In the genomic region with DNA sequence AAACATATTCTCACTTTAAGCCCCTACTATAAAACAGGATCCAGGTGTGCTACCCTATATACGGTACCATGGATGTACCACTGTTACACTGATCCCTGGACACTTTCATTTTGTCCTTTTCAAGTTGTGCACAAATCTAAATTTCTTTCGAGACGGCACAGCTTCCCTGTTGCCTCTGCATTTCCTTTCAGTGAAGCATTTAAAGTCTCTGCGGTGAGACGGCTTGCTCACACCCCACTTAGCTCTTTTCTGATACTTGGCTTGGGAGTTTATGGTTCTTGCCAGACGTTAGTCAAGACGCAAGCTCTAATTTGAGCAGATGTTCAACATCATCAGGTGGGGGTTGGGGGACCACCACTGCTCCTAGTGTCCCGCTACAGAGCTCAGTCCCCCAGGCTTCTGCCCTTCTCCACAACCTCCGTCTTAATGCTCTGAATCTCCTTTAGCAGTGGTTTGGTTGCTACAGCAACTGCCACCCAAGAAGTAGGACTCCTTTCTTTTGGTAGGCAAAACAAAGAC, we compare ENCODE assay signal across 12 cellular contexts. TPM values are rescaled to one million over a fixed set of nuclear protein-coding genes. Genes with fewer than 3 reads are reported as not detected.
A peak's percentile ranks its signal among the peaks of the same experiment; 100 is the strongest.
DNase-seq lines count a peak whose midpoint lies in the region; ATAC-seq, FAIRE-seq and TF ChIP-seq lines count a peak whose summit lies in the region.
"Had no signal": no experiment of that assay in that cellular context is flagged by ENCODE, and none has a peak within 500 bp of the region (broad histone marks: within the 10 kb centered on the region; RNA-seq: fewer than 3 reads in every experiment).

No MANE protein-coding gene starts in this region.

- no TSS peak for BruUV-seq in MCF 10A (replicated peaks; lab: Mats Ljungman, UMichigan)

- H3K27me3 ChIP-seq in breast epithelium (no peaks in the 10 kb centered on the region), hepatocyte (no peaks in the 10 kb centered on the region), body of pancreas (no peaks in the 10 kb centered on the region), dorsolateral prefrontal cortex (peaks cover 0 to 11% (median 0%) of the 10 kb centered on the region in 45 donors)
- H3K27me3 ChIP-seq: heart left ventricle had no signal

- TF ChIP-seq POLR2A in breast epithelium (IDR thresholded peaks at IDR 0.05) (no peak), body of pancreas (IDR thresholded peaks at IDR 0.05) (no peak)

- 58% methylated on average over 9 of the region's 9 CpGs for WGBS in hepatocyte (ENCODE audit: low lambda C conversion rate, missing lambda C conversion rate)
- 71 to 87% methylated on average over 9 of the region's 9 CpGs for WGBS in body of pancreas, 2 donors

- intact Hi-C loops in breast epithelium (cut with DNase I; ENCODE audit: low total_unique reads): no loop called here
- intact Hi-C loops in MCF 10A (cut with micrococcal nuclease): loop anchor here (5.0 to 10.0 kb wide), 2 partner anchors 95 to 257 kb away; no protein-coding TSS in a partner anchor
- intact Hi-C loops in body of pancreas (cut with DNase I): no loop called here
- intact Hi-C loops in dorsolateral prefrontal cortex (cut with DNase I): loop anchor here in 1 of 2 donors (10.0 kb wide), 1 partner anchor 407 kb away; no protein-coding TSS in a partner anchor

- no peak overlapping the region for H2AFZ ChIP-seq in hepatocyte

- no peaks in the 10 kb centered on the region for H3K9me2 ChIP-seq in hepatocyte (replicated peaks; ENCODE audit: insufficient read depth)

- no peaks in the 10 kb centered on the region for H3K27me3 Mint-ChIP-seq in MCF 10A (ENCODE audit: insufficient read depth, unreplicated experiment)
- no peaks in the 10 kb centered on the region for H3K27me3 Mint-ChIP-seq in activated T-cell treated with anti-CD3 and anti-CD28 coated beads, Interleukin-2, amount 50 U/mL, for 24 hours

- H3K36me3 ChIP-seq in breast epithelium (no peaks in the 10 kb centered on the region), hepatocyte (replicated peaks; ENCODE audit: insufficient read depth, low read depth) (no peaks in the 10 kb centered on the region), body of pancreas (replicated peaks in 1 of 2; ENCODE audit: insufficient read depth in 1 of 2, low read depth in 2 of 2) (peaks cover 0 to 3% of the 10 kb centered on the region in 2 donors)

- H3K27ac ChIP-seq in breast epithelium (peak overlapping the region in 1 of 2 donors; percentile 5), hepatocyte (peak overlapping the region; percentile 47), body of pancreas (no peak overlapping the region), dorsolateral prefrontal cortex (no peak overlapping the region)
- H3K27ac ChIP-seq: SK-N-MC had no signal

- H3K36me3 Mint-ChIP-seq in MCF 10A (ENCODE audit: insufficient read depth, unreplicated experiment): no peaks in the 10 kb centered on the region
- peaks cover 69% of the 10 kb centered on the region for H3K36me3 Mint-ChIP-seq in activated T-cell treated with anti-CD3 and anti-CD28 coated beads, Interleukin-2, amount 50 U/mL, for 24 hours (ENCODE audit: low read depth)

- no peak overlapping the region for H3K27ac Mint-ChIP-seq in MCF 10A (ENCODE audit: low read depth, unreplicated experiment)
- H3K27ac Mint-ChIP-seq in activated T-cell treated with anti-CD3 and anti-CD28 coated beads, Interleukin-2, amount 50 U/mL, for 24 hours: peak overlapping the region; percentile 73

- POLR2A ChIA-PET in MCF 10A (lab: Yijun Ruan, JAX): interaction anchor here (1.1 kb wide), 1 partner anchor 104 kb away, joined by 4 read pairs; no protein-coding TSS in a partner anchor

- DNase-seq in breast epithelium (ENCODE audit: low spot score in 2 of 2) (no peak), MCF 10A (ENCODE audit: unreplicated experiment) (no peak), hepatocyte (ENCODE audit: low spot score) (peak; percentile 14), body of pancreas (no peak), RCC 7860 (ENCODE audit: low spot score) (no peak), dorsolateral prefrontal cortex (no peak)
- DNase-seq in activated T-cell treated with anti-CD3 and anti-CD28 coated beads, Interleukin-2, amount 50 U/mL, for 24 hours: no peak
- DNase-seq: NCI-H226; stimulated activated naive CD4-positive, alpha-beta T cell had no signal

- no peak for ATAC-seq in body of pancreas
- ATAC-seq in HG03280 (IDR thresholded peaks at IDR 0.05; ENCODE audit: unreplicated experiment): no peak

- TF ChIP-seq CTCF in breast epithelium (IDR thresholded peaks at IDR 0.05): no peak
- TF ChIP-seq CTCF in MCF 10A (IDR thresholded peaks at IDR 0.05; ENCODE audit: unreplicated experiment): no peak
- no peak for TF ChIP-seq CTCF in hepatocyte (IDR thresholded peaks at IDR 0.05; ENCODE audit: poor library complexity)
- TF ChIP-seq CTCF in body of pancreas (IDR thresholded peaks at IDR 0.05): no peak
- no peak for TF ChIP-seq CTCF in dorsolateral prefrontal cortex (IDR thresholded peaks at IDR 0.05 in 54 of 56, conservative IDR thresholded peaks at IDR 0.05 in 2 of 56; ENCODE audit: low read depth in 1 of 56, partially characterized antibody in 56 of 56)

- H3K4me2 ChIP-seq in hepatocyte: peak overlapping the region; percentile 51

- no peaks in the 10 kb centered on the region for H3K9me3 ChIP-seq in breast epithelium
- no peaks in the 10 kb centered on the region for H3K9me3 ChIP-seq in hepatocyte (ENCODE audit: low read depth)
- H3K9me3 ChIP-seq in body of pancreas: no peaks in the 10 kb centered on the region
- H3K9me3 ChIP-seq: heart left ventricle had no signal

- CTCF ChIA-PET in MCF 10A (lab: Yijun Ruan, JAX): interaction anchor here (0.7 to 2.0 kb wide), 5 partner anchors 9 to 558 kb away, joined by 3 to 22 read pairs (median 4); no protein-coding TSS in a partner anchor

- H3K9me3 Mint-ChIP-seq in MCF 10A (ENCODE audit: unreplicated experiment): no peaks in the 10 kb centered on the region
- no peaks in the 10 kb centered on the region for H3K9me3 Mint-ChIP-seq in activated T-cell treated with anti-CD3 and anti-CD28 coated beads, Interleukin-2, amount 50 U/mL, for 24 hours

- H3K4me3 Mint-ChIP-seq in MCF 10A (ENCODE audit: unreplicated experiment): no peak overlapping the region
- peak overlapping the region; percentile 51 for H3K4me3 Mint-ChIP-seq in activated T-cell treated with anti-CD3 and anti-CD28 coated beads, Interleukin-2, amount 50 U/mL, for 24 hours

- H3K4me1 ChIP-seq in breast epithelium (no peaks in the 10 kb centered on the region), hepatocyte (ENCODE audit: insufficient read depth) (peaks cover 13% of the 10 kb centered on the region), body of pancreas (no peaks in the 10 kb centered on the region)

- H4K20me1 ChIP-seq in hepatocyte (ENCODE audit: insufficient read depth, poor library complexity, severe bottlenecking): no peaks in the 10 kb centered on the region

- no peak for FAIRE-seq in RCC 7860 (lab: Jason Lieb, UNC)

- no peaks in the 10 kb centered on the region for H3K79me2 ChIP-seq in hepatocyte

- peak overlapping the region in 2 of 3 donors; percentile 1 to 14 for H3K4me3 ChIP-seq in breast epithelium
- H3K4me3 ChIP-seq in hepatocyte: no peak overlapping the region
- no peak overlapping the region for H3K4me3 ChIP-seq in body of pancreas
- peak overlapping the region in 12 of 59 donors; percentile 2 to 36 (median 19) for H3K4me3 ChIP-seq in dorsolateral prefrontal cortex
- H3K4me3 ChIP-seq: SK-N-MC had no signal

- H3K4me1 Mint-ChIP-seq in MCF 10A (ENCODE audit: insufficient read depth, unreplicated experiment): peaks cover 14% of the 10 kb centered on the region
- H3K4me1 Mint-ChIP-seq in activated T-cell treated with anti-CD3 and anti-CD28 coated beads, Interleukin-2, amount 50 U/mL, for 24 hours (ENCODE audit: low read depth): peaks cover 41% of the 10 kb centered on the region

RNA-seq across cellular contexts. Expression of a gene that starts 15.8 kb away (rescaled TPM):
- total RNA-seq in breast epithelium (1 to 10 TPM in 2 of 3 donors, under 1 TPM in 1; under 0.01 to 3.4 (median 2.9) TPM), MCF 10A (2022) (0.17 and 0.28 TPM in 2 replicates), hepatocyte (2.3 and 2.6 TPM in 2 replicates), body of pancreas (under 1 TPM in 1 of 2 donors, not detected in 1; 0.78 TPM), dorsolateral prefrontal cortex (under 1 TPM in 68 of 120 experiments, not detected in 52; 0.11 to 0.63 (median 0.31) TPM)
- 1.5 and 1.9 TPM in 2 replicates for polyA plus RNA-seq in hepatocyte

Comparison
In these comparisons a context has a peak if more than half of its experiments do, and no peak if none do; other contexts are left out.
1. H3K4me3 ChIP-seq: peak in breast epithelium (2 of 3); none in hepatocyte (single experiment) and body of pancreas (0 of 2).